Comparison of ENCODE assay signal across 11 cellular contexts in the genomic region with DNA sequence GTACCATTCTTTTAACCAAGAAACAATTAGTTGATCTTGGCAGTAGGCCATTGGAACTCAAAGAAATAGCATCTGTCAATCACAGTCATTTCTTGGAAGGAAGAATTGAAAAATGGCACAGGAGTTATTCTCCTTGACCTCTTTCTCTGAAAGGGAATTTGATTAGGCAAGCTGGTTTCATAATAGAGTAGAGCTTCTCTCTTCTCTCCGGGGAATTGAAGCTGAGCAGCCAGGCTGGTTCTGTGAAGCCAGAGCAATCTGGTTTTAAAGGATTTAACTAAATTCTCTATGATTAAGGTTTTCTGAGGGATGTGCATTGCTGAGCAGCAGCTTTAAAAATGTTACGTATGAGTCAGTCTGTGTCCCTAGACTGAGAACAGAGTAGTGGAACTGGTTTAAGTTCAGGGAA.
DNase-seq lines count a peak whose midpoint lies in the region; FAIRE-seq and TF ChIP-seq lines count a peak whose summit lies in the region.
"Had no signal": no experiment of that assay in that cellular context is flagged by ENCODE, and none has a peak within 500 bp of the region (broad histone marks: within the 10 kb centered on the region; RNA-seq: fewer than 3 reads in every experiment).

No MANE protein-coding gene starts in this region.

- H3K27ac Mint-ChIP-seq in endothelial cell (ENCODE audit: unreplicated experiment): no peak overlapping the region

- no peak overlapping the region for H3K4me3 Mint-ChIP-seq in endothelial cell (ENCODE audit: unreplicated experiment)
- H3K4me3 Mint-ChIP-seq: naive thymus-derived CD4-positive, alpha-beta T cell had no signal

- H3K4me1 ChIP-seq in ascending aorta: no peaks in the 10 kb centered on the region

- H3K9me3 Mint-ChIP-seq in endothelial cell (ENCODE audit: unreplicated experiment): no peaks in the 10 kb centered on the region
- H3K9me3 Mint-ChIP-seq: naive thymus-derived CD4-positive, alpha-beta T cell had no signal

- H3K9me3 ChIP-seq in ascending aorta: no peaks in the 10 kb centered on the region

- peak; percentile 55 for FAIRE-seq in H54 (lab: Jason Lieb, UNC)

- TF ChIP-seq POLR2A in H54 (IDR thresholded peaks at IDR 0.05; ENCODE audit: low read depth, low read length): no peak

- H3K27me3 ChIP-seq in ascending aorta: no peaks in the 10 kb centered on the region

- TF ChIP-seq CTCF in fibroblast of the aortic adventitia (IDR thresholded peaks at IDR 0.05; ENCODE audit: insufficient read depth, low read length) (no peak), ascending aorta (IDR thresholded peaks at IDR 0.05) (no peak), endothelial cell (IDR thresholded peaks at IDR 0.05; ENCODE audit: unreplicated experiment) (no peak)

- intact Hi-C loops in ascending aorta (cut with DNase I): no loop called here

- no peaks in the 10 kb centered on the region for H3K36me3 Mint-ChIP-seq in endothelial cell (ENCODE audit: low read depth, unreplicated experiment)

- DNase-seq in H54 (ENCODE audit: insufficient read length, low spot score) (no peak), SK-N-DZ (ENCODE audit: low spot score) (peak; percentile 81), fibroblast of the aortic adventitia (ENCODE audit: low read depth) (peak; percentile 86), retina (peak; percentile 59), ascending aorta (ENCODE audit: low spot score in 2 of 2) (no peak), amygdala (lab: John Stamatoyannopoulos, UW) (no peak), endothelial cell (ENCODE audit: low spot score) (no peak), NCI-H146 treated with DMSO at 0.1 percent for 48 hours (lab: John Stamatoyannopoulos, UW; ENCODE audit: unreplicated experiment) (no peak)
- DNase-seq: erythroblast; naive thymus-derived CD4-positive, alpha-beta T cell; NCI-H1105 had no signal

- no peak overlapping the region for H3K27ac ChIP-seq in ascending aorta

- H3K4me1 Mint-ChIP-seq in endothelial cell (ENCODE audit: unreplicated experiment): no peaks in the 10 kb centered on the region

- no peaks in the 10 kb centered on the region for H3K27me3 Mint-ChIP-seq in endothelial cell (ENCODE audit: unreplicated experiment)
- H3K27me3 Mint-ChIP-seq: naive thymus-derived CD4-positive, alpha-beta T cell had no signal

- H3K4me3 ChIP-seq in fibroblast of the aortic adventitia (ENCODE audit: low read depth, low read length): no peak overlapping the region
- H3K4me3 ChIP-seq in ascending aorta: no peak overlapping the region

- H3K36me3 ChIP-seq in ascending aorta: no peaks in the 10 kb centered on the region

Comparison
In these comparisons a context has a peak if more than half of its experiments do, and no peak if none do; other contexts are left out.
1. DNase-seq: peak in SK-N-DZ (single experiment), fibroblast of the aortic adventitia (single experiment) and retina (single experiment); none in H54 (single experiment), ascending aorta (0 of 2), amygdala (0 of 56), endothelial cell (single experiment) and NCI-H146 treated with DMSO at 0.1 percent for 48 hours (single experiment).